Comparison of ENCODE assay signal across 10 cellular contexts in genomic region chr5:177507165-177507564, GRCh38. TPM values are rescaled to one million over a fixed set of nuclear protein-coding genes. Genes with fewer than 3 reads are reported as not detected.
DNase-seq lines count a peak whose midpoint lies in the region; TF ChIP-seq lines count a peak whose summit lies in the region.
"Had no signal": no experiment of that assay in that cellular context is flagged by ENCODE, and none has a peak within 500 bp of the region (broad histone marks: within the 10 kb centered on the region; RNA-seq: fewer than 3 reads in every experiment).

No MANE protein-coding gene starts in this region.

- no peaks in the 10 kb centered on the region for H3K27me3 Mint-ChIP-seq in nephron progenitor cell (ENCODE audit: low read depth, poor library complexity)
- no peaks in the 10 kb centered on the region for H3K27me3 Mint-ChIP-seq in activated T-helper 2 cell treated with anti-CD3 and anti-CD28 coated beads, Interferon-gamma antibody, Interleukin-2, Interleukin-4, amounts not matched to agents 10 μg/mL and 5 μg/mL and 100 μg/mL, durations not matched to agents 14 hours and 24 hours and 36 hours (ENCODE audit: low read depth)

- H3K9ac ChIP-seq in KMS-11 = no peak overlapping the region
- H3K9ac ChIP-seq: parathyroid adenoma had no signal

- peaks cover 28% of the 10 kb centered on the region for H3K4me1 Mint-ChIP-seq in nephron progenitor cell
- no peaks in the 10 kb centered on the region for H3K4me1 Mint-ChIP-seq in activated T-helper 2 cell treated with anti-CD3 and anti-CD28 coated beads, Interferon-gamma antibody, Interleukin-2, Interleukin-4, amounts not matched to agents 10 μg/mL and 5 μg/mL and 100 μg/mL, durations not matched to agents 14 hours and 24 hours and 36 hours (ENCODE audit: low read depth)

- H3K4me3 Mint-ChIP-seq in nephron progenitor cell = no peak overlapping the region
- no peak overlapping the region for H3K4me3 Mint-ChIP-seq in activated T-helper 2 cell treated with anti-CD3 and anti-CD28 coated beads, Interferon-gamma antibody, Interleukin-2, Interleukin-4, amounts not matched to agents 10 μg/mL and 5 μg/mL and 100 μg/mL, durations not matched to agents 14 hours and 24 hours and 36 hours (ENCODE audit: low read depth)
- H3K4me3 Mint-ChIP-seq: activated naive CD4-positive, alpha-beta T cell treated with anti-CD3 and anti-CD28 coated beads for 36 hours had no signal

- H3K4me2 ChIP-seq in KMS-11 = no peak overlapping the region

- peak; percentile 4 for DNase-seq in GF-D8 (lab: John Stamatoyannopoulos, UW)
- no peak for DNase-seq in astrocyte of the spinal cord (ENCODE audit: low read depth, low spot score)
- no peak for DNase-seq in nephron progenitor cell
- DNase-seq in NCI-H524 treated with DMSO at 0.1 percent for 48 hours (lab: John Stamatoyannopoulos, UW) = no peak
- no peak for DNase-seq in activated T-helper 2 cell treated with anti-CD3 and anti-CD28 coated beads, Interferon-gamma antibody, Interleukin-2, Interleukin-4, amounts not matched to agents 10 μg/mL and 5 μg/mL and 100 μg/mL, durations not matched to agents 14 hours and 24 hours and 36 hours (ENCODE audit: low spot score)
- no peak for DNase-seq in HEK293T (ENCODE audit: extremely low spot score)
- DNase-seq: activated naive CD4-positive, alpha-beta T cell treated with anti-CD3 and anti-CD28 coated beads for 36 hours; NCI-H1930 had no signal

- no peaks in the 10 kb centered on the region for H3K36me3 ChIP-seq in KMS-11 (ENCODE audit: insufficient read depth)

- CTCF ChIA-PET in HEK293T (lab: Yijun Ruan, JAX) = interaction anchor here (0.8 to 1.5 kb wide), 3 partner anchors 10 to 50 kb away, joined by 3 to 8 read pairs (median 4); partner anchors contain the start of gene PDLIM7

- H3K27ac Mint-ChIP-seq in nephron progenitor cell = peak overlapping the region; percentile 97
- H3K27ac Mint-ChIP-seq in activated T-helper 2 cell treated with anti-CD3 and anti-CD28 coated beads, Interferon-gamma antibody, Interleukin-2, Interleukin-4, amounts not matched to agents 10 μg/mL and 5 μg/mL and 100 μg/mL, durations not matched to agents 14 hours and 24 hours and 36 hours = no peak overlapping the region
- H3K27ac Mint-ChIP-seq: activated naive CD4-positive, alpha-beta T cell treated with anti-CD3 and anti-CD28 coated beads for 36 hours had no signal

- peaks cover 23% of the 10 kb centered on the region for H3K36me3 Mint-ChIP-seq in nephron progenitor cell (ENCODE audit: low read depth)
- H3K36me3 Mint-ChIP-seq in activated T-helper 2 cell treated with anti-CD3 and anti-CD28 coated beads, Interferon-gamma antibody, Interleukin-2, Interleukin-4, amounts not matched to agents 10 μg/mL and 5 μg/mL and 100 μg/mL, durations not matched to agents 14 hours and 24 hours and 36 hours (ENCODE audit: low read depth) = peaks cover 18% of the 10 kb centered on the region

- intact Hi-C loops in activated T-helper 2 cell treated with anti-CD3 and anti-CD28 coated beads, Interferon-gamma antibody, Interleukin-2, Interleukin-4, amounts not matched to agents 10 μg/mL and 5 μg/mL and 100 μg/mL, durations not matched to agents 14 hours and 24 hours and 36 hours (cut with micrococcal nuclease) = no loop called here

- no peaks in the 10 kb centered on the region for H3K79me2 ChIP-seq in KMS-11 (ENCODE audit: insufficient read depth, low read depth)
- H3K79me2 ChIP-seq: parathyroid adenoma had no signal

- 0 out of 2 replicates have a peak, but pooled peaks have one; percentile 14 for TF ChIP-seq CTCF in KMS-11 (conservative IDR thresholded peaks at IDR 0.05; ENCODE audit: low read depth, low read length)
- peak; percentile 38 for TF ChIP-seq CTCF in astrocyte of the spinal cord (IDR thresholded peaks at IDR 0.05; ENCODE audit: low read depth, low read length)
- TF ChIP-seq CTCF in nephron progenitor cell (IDR thresholded peaks at IDR 0.05) = no peak

- no peak overlapping the region for H3K27ac ChIP-seq in KMS-11
- H3K27ac ChIP-seq: parathyroid adenoma had no signal

- no peaks in the 10 kb centered on the region for H3K4me1 ChIP-seq in KMS-11 (ENCODE audit: low read depth, poor library complexity, severe bottlenecking)
- H3K4me1 ChIP-seq: parathyroid adenoma had no signal

- POLR2A ChIA-PET in HEK293T (lab: Yijun Ruan, JAX) = interaction anchor here (1.8 kb wide), 1 partner anchor 9 kb away, joined by 8 read pairs; no protein-coding TSS in a partner anchor

- no peak overlapping the region for H3K4me3 ChIP-seq in KMS-11 (IDR thresholded peaks at IDR 0.05; ENCODE audit: insufficient read depth, low read depth, low read length)
- H3K4me3 ChIP-seq in astrocyte of the spinal cord (ENCODE audit: low read depth, low read length) = no peak overlapping the region

- H3K27me3 ChIP-seq in KMS-11 (ENCODE audit: insufficient read depth, low read depth) = no peaks in the 10 kb centered on the region

- no peaks in the 10 kb centered on the region for H4K20me1 ChIP-seq in KMS-11 (ENCODE audit: insufficient read depth)

- in situ Hi-C loops in astrocyte of the spinal cord (cut with HindIII; ENCODE audit: low sequenced_read_pairs) = no loop called here

- H3K9me3 Mint-ChIP-seq in nephron progenitor cell = no peaks in the 10 kb centered on the region
- no peaks in the 10 kb centered on the region for H3K9me3 Mint-ChIP-seq in activated T-helper 2 cell treated with anti-CD3 and anti-CD28 coated beads, Interferon-gamma antibody, Interleukin-2, Interleukin-4, amounts not matched to agents 10 μg/mL and 5 μg/mL and 100 μg/mL, durations not matched to agents 14 hours and 24 hours and 36 hours
- H3K9me3 Mint-ChIP-seq: activated naive CD4-positive, alpha-beta T cell treated with anti-CD3 and anti-CD28 coated beads for 36 hours had no signal

- H2AFZ ChIP-seq in KMS-11 (ENCODE audit: low read depth) = no peak overlapping the region
- H2AFZ ChIP-seq: parathyroid adenoma had no signal

TF ChIP-seq in HEK293T, 16 proteins besides CTCF, POLR2A, EP300 and RAD21:
- TF ChIP-seq BHLHE40 (IDR thresholded peaks at IDR 0.05; ENCODE audit: borderline replicate concordance) (no peak), FOXK2 (IDR thresholded peaks at IDR 0.05) (no peak), HDGF (IDR thresholded peaks at IDR 0.05; ENCODE audit: borderline replicate concordance) (no peak), CTBP1 (IDR thresholded peaks at IDR 0.05; ENCODE audit: borderline replicate concordance) (no peak), NFRKB (IDR thresholded peaks at IDR 0.05) (no peak), FOXA1 (IDR thresholded peaks at IDR 0.05) (no peak), ZNF384 (IDR thresholded peaks at IDR 0.05) (no peak), ARNT (IDR thresholded peaks at IDR 0.05) (no peak), FOXM1 (IDR thresholded peaks at IDR 0.05; ENCODE audit: borderline replicate concordance) (no peak), L3MBTL2 (conservative IDR thresholded peaks at IDR 0.05) (no peak), SUZ12 (IDR thresholded peaks at IDR 0.05) (no peak), SP1 (IDR thresholded peaks at IDR 0.05) (no peak), PKNOX1 (IDR thresholded peaks at IDR 0.05) (no peak)

RNA-seq across cellular contexts. Expression of gene DOK3, which starts 2.5 kb away (rescaled TPM):
- 3.3 and 4.9 TPM in 2 replicates for total RNA-seq in activated T-helper 2 cell treated with anti-CD3 and anti-CD28 coated beads, Interferon-gamma antibody, Interleukin-2, Interleukin-4, amounts not matched to agents 10 μg/mL and 5 μg/mL and 100 μg/mL, durations not matched to agents 14 hours and 24 hours and 36 hours

RNA-seq across cellular contexts. Expression of gene DDX41, which starts 9.6 kb away (rescaled TPM):
- 138 and 144 TPM in 2 replicates for total RNA-seq in activated T-helper 2 cell treated with anti-CD3 and anti-CD28 coated beads, Interferon-gamma antibody, Interleukin-2, Interleukin-4, amounts not matched to agents 10 μg/mL and 5 μg/mL and 100 μg/mL, durations not matched to agents 14 hours and 24 hours and 36 hours

RNA-seq across cellular contexts. Expression of gene PDLIM7, which starts 9.8 kb away (rescaled TPM):
- 85.4 and 86.9 TPM in 2 replicates for total RNA-seq in activated T-helper 2 cell treated with anti-CD3 and anti-CD28 coated beads, Interferon-gamma antibody, Interleukin-2, Interleukin-4, amounts not matched to agents 10 μg/mL and 5 μg/mL and 100 μg/mL, durations not matched to agents 14 hours and 24 hours and 36 hours

RNA-seq across cellular contexts. Expression of gene DBN1, which starts 33.7 kb away (rescaled TPM):
- 28.7 and 32.9 TPM in 2 replicates for total RNA-seq in activated T-helper 2 cell treated with anti-CD3 and anti-CD28 coated beads, Interferon-gamma antibody, Interleukin-2, Interleukin-4, amounts not matched to agents 10 μg/mL and 5 μg/mL and 100 μg/mL, durations not matched to agents 14 hours and 24 hours and 36 hours

RNA-seq across cellular contexts. Expression of gene FAM193B, which starts 47.2 kb away (rescaled TPM):
- 75.8 and 81.0 TPM in 2 replicates for total RNA-seq in activated T-helper 2 cell treated with anti-CD3 and anti-CD28 coated beads, Interferon-gamma antibody, Interleukin-2, Interleukin-4, amounts not matched to agents 10 μg/mL and 5 μg/mL and 100 μg/mL, durations not matched to agents 14 hours and 24 hours and 36 hours
